8 cellular contexts compared by ENCODE assay signal in the genomic region with DNA sequence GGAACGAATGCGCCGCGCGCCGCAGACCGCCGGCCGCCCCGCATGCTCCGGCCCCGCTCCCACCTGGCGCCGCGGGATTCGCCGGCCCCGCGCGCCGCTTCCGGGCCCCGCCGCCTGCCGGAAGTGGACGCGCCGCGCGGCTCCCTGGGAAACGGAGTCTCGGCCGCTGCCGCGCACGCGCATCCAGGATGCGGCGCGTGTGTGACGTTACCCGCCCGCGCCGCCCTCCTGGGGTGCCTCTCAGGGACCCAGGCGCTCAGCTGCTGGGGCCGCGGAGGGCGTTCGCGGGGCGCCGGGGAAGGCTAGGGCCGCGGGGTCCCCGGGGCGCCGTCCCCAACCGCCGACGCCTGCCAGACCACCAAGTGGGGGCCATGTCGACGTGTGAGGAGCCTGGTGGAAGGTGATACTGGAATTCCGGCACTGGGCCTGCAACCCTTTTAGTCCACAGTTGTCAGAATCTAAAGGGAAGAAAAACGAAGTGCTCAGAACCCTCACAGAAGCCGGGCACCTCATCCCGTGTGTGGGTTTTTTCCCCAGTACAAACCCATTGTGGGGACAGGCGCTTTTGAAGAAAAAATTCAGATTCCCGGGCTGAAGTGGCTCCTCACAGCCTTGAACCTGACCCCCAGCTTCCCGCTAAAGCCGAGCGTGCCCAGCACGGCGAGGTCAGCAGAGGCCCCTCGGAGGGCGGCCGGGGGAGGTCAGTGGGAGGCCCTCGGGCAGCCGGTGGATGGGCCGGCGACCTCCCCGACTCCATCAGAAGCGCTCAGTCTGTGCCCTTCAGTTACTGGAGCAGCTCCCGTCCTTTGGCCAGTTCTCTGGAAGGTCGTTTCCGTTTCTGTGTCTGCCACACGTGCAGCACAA. TPM values are rescaled to one million over a fixed set of nuclear protein-coding genes. Genes with fewer than 3 reads are reported as not detected.
DNase-seq lines count a peak whose midpoint lies in the region; ATAC-seq and FAIRE-seq lines count a peak whose summit lies in the region.

A gene with protein sequence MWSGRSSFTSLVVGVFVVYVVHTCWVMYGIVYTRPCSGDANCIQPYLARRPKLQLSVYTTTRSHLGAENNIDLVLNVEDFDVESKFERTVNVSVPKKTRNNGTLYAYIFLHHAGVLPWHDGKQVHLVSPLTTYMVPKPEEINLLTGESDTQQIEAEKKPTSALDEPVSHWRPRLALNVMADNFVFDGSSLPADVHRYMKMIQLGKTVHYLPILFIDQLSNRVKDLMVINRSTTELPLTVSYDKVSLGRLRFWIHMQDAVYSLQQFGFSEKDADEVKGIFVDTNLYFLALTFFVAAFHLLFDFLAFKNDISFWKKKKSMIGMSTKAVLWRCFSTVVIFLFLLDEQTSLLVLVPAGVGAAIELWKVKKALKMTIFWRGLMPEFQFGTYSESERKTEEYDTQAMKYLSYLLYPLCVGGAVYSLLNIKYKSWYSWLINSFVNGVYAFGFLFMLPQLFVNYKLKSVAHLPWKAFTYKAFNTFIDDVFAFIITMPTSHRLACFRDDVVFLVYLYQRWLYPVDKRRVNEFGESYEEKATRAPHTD (minus strand): TSS at position 125 of the 864 bp plus-strand sequence. CDS start 258 bp downstream, outside the sequence.

- H3K27me3 Mint-ChIP-seq in activated T-helper 1 cell treated with anti-CD3 and anti-CD28 coated beads, Interleukin-12 subunit alpha, Interleukin-12 subunit beta, Interleukin-2, Interleukin-4 antibody, amounts not matched to agents 30 ng/mL and 10 ng/mL and 1 ng/mL, durations not matched to agents 14 hours and 24 hours and 36 hours (ENCODE audit: insufficient read depth) = no peaks in the 10 kb centered on the region
- H3K27me3 Mint-ChIP-seq in naive B cell = no peaks in the 10 kb centered on the region

- H3K4me1 Mint-ChIP-seq in activated T-helper 1 cell treated with anti-CD3 and anti-CD28 coated beads, Interleukin-12 subunit alpha, Interleukin-12 subunit beta, Interleukin-2, Interleukin-4 antibody, amounts not matched to agents 30 ng/mL and 10 ng/mL and 1 ng/mL, durations not matched to agents 14 hours and 24 hours and 36 hours (ENCODE audit: low read depth) = peaks cover 29% of the 10 kb centered on the region
- peaks cover 26 to 32% (median 27%) of the 10 kb centered on the region in 3 donors for H3K4me1 Mint-ChIP-seq in naive B cell
- H3K4me1 Mint-ChIP-seq in stimulated activated effector memory CD8-positive, alpha-beta T cell treated with anti-CD3 and anti-CD28 coated beads, Interleukin-12 subunit alpha, Interleukin-12 subunit beta, amount 100 ng/mL, for 72 hours = peaks cover 22% of the 10 kb centered on the region

- intact Hi-C loops in activated T-helper 1 cell treated with anti-CD3 and anti-CD28 coated beads, Interleukin-12 subunit alpha, Interleukin-12 subunit beta, Interleukin-2, Interleukin-4 antibody, amounts not matched to agents 30 ng/mL and 10 ng/mL and 1 ng/mL, durations not matched to agents 14 hours and 24 hours and 36 hours (cut with micrococcal nuclease) = loop anchor here (1.0 to 10.0 kb wide), 6 partner anchors 30 to 450 kb away; a partner anchor contains a TSS

- H3K36me3 Mint-ChIP-seq in activated T-helper 1 cell treated with anti-CD3 and anti-CD28 coated beads, Interleukin-12 subunit alpha, Interleukin-12 subunit beta, Interleukin-2, Interleukin-4 antibody, amounts not matched to agents 30 ng/mL and 10 ng/mL and 1 ng/mL, durations not matched to agents 14 hours and 24 hours and 36 hours (ENCODE audit: low read depth) = peaks cover 24% of the 10 kb centered on the region
- H3K36me3 Mint-ChIP-seq in naive B cell = peaks cover 0 to 10% of the 10 kb centered on the region in 2 donors
- peaks cover 47% of the 10 kb centered on the region for H3K36me3 Mint-ChIP-seq in stimulated activated effector memory CD8-positive, alpha-beta T cell treated with anti-CD3 and anti-CD28 coated beads, Interleukin-12 subunit alpha, Interleukin-12 subunit beta, amount 100 ng/mL, for 72 hours

- peak within 1 kb of the TSS; percentile 89 for H3K27ac Mint-ChIP-seq in activated T-helper 1 cell treated with anti-CD3 and anti-CD28 coated beads, Interleukin-12 subunit alpha, Interleukin-12 subunit beta, Interleukin-2, Interleukin-4 antibody, amounts not matched to agents 30 ng/mL and 10 ng/mL and 1 ng/mL, durations not matched to agents 14 hours and 24 hours and 36 hours
- peak within 1 kb of the TSS; percentile 87 to 90 (median 90) for H3K27ac Mint-ChIP-seq in naive B cell
- peak within 1 kb of the TSS; percentile 90 for H3K27ac Mint-ChIP-seq in stimulated activated effector memory CD8-positive, alpha-beta T cell treated with anti-CD3 and anti-CD28 coated beads, Interleukin-12 subunit alpha, Interleukin-12 subunit beta, amount 100 ng/mL, for 72 hours

- H3K9me3 Mint-ChIP-seq in activated T-helper 1 cell treated with anti-CD3 and anti-CD28 coated beads, Interleukin-12 subunit alpha, Interleukin-12 subunit beta, Interleukin-2, Interleukin-4 antibody, amounts not matched to agents 30 ng/mL and 10 ng/mL and 1 ng/mL, durations not matched to agents 14 hours and 24 hours and 36 hours = no peaks in the 10 kb centered on the region
- no peaks in the 10 kb centered on the region for H3K9me3 Mint-ChIP-seq in naive B cell
- H3K9me3 Mint-ChIP-seq in stimulated activated effector memory CD8-positive, alpha-beta T cell treated with anti-CD3 and anti-CD28 coated beads, Interleukin-12 subunit alpha, Interleukin-12 subunit beta, amount 100 ng/mL, for 72 hours = no peaks in the 10 kb centered on the region

- no peak for FAIRE-seq in RCC 7860 (lab: Jason Lieb, UNC)

- in situ Hi-C loops in KBM-7 (cut with MboI; ENCODE audit: low pct_unique_long_range_greater_than_20kb, low sequenced_read_pairs) = no loop called here

- H3K4me3 Mint-ChIP-seq in activated T-helper 1 cell treated with anti-CD3 and anti-CD28 coated beads, Interleukin-12 subunit alpha, Interleukin-12 subunit beta, Interleukin-2, Interleukin-4 antibody, amounts not matched to agents 30 ng/mL and 10 ng/mL and 1 ng/mL, durations not matched to agents 14 hours and 24 hours and 36 hours = peak within 1 kb of the TSS; percentile 90
- H3K4me3 Mint-ChIP-seq in naive B cell = peak within 1 kb of the TSS; percentile 74 to 94 (median 88)
- peak within 1 kb of the TSS; percentile 82 for H3K4me3 Mint-ChIP-seq in stimulated activated effector memory CD8-positive, alpha-beta T cell treated with anti-CD3 and anti-CD28 coated beads, Interleukin-12 subunit alpha, Interleukin-12 subunit beta, amount 100 ng/mL, for 72 hours

- ATAC-seq in GM21717 (IDR thresholded peaks at IDR 0.05; ENCODE audit: unreplicated experiment) = peak; percentile 65
- peak; percentile 93 to 96 for ATAC-seq in naive B cell (ENCODE audit: low read depth in 2 of 2)
- peak; percentile 96 for ATAC-seq in stimulated activated effector memory CD8-positive, alpha-beta T cell treated with anti-CD3 and anti-CD28 coated beads, Interleukin-12 subunit alpha, Interleukin-12 subunit beta, amount 100 ng/mL, for 72 hours

- DNase-seq in DMS53 (lab: John Stamatoyannopoulos, UW) (peak; percentile 97), KBM-7 (peak; percentile 84), RCC 7860 (ENCODE audit: low spot score) (peak; percentile 61), fibroblast of gingiva (ENCODE audit: low read depth) (peak; percentile 83), naive B cell (peak; percentile 90)
- peak; percentile 87 for DNase-seq in activated T-helper 1 cell treated with anti-CD3 and anti-CD28 coated beads, Interleukin-12 subunit alpha, Interleukin-12 subunit beta, Interleukin-2, Interleukin-4 antibody, amounts not matched to agents 30 ng/mL and 10 ng/mL and 1 ng/mL, durations not matched to agents 14 hours and 24 hours and 36 hours (ENCODE audit: low spot score)
- peak; percentile 85 to 89 for DNase-seq in stimulated activated effector memory CD8-positive, alpha-beta T cell treated with anti-CD3 and anti-CD28 coated beads, Interleukin-12 subunit alpha, Interleukin-12 subunit beta, amount 100 ng/mL, for 72 hours (ENCODE audit: low spot score in 2 of 2)

RNA-seq across cellular contexts. Expression of the gene that starts here (rescaled TPM):
- total RNA-seq in activated T-helper 1 cell treated with anti-CD3 and anti-CD28 coated beads, Interleukin-12 subunit alpha, Interleukin-12 subunit beta, Interleukin-2, Interleukin-4 antibody, amounts not matched to agents 30 ng/mL and 10 ng/mL and 1 ng/mL, durations not matched to agents 14 hours and 24 hours and 36 hours = 132 and 133 TPM in 2 replicates
- 10 to 100 TPM; 24.5 to 65.2 (median 41.4) TPM for polyA plus RNA-seq in naive B cell (ENCODE audit: low read depth in 6 of 6)

Comparison
In these comparisons a context has a peak if more than half of its experiments do, and no peak if none do; other contexts are left out.
1. Peak in every context shown above with its lines: DNase-seq and ATAC-seq.